Comparison of ENCODE assay signal across 1 cellular context in genomic region chr19:46289724-46290619, GRCh38.
TF ChIP-seq lines count a peak whose summit lies in the region.

No MANE protein-coding gene starts in this region.

TF ChIP-seq in GM23338, 12 proteins besides CTCF, POLR2A, EP300 and RAD21:
- peak; percentile 81 for TF ChIP-seq ZNF331 (CRISPR knock-in tag; IDR thresholded peaks at IDR 0.05; ENCODE audit: low read depth)
- no peak for TF ChIP-seq EZH2phosphoT487 (IDR thresholded peaks at IDR 0.05; ENCODE audit: unreplicated experiment)
- TF ChIP-seq REST (IDR thresholded peaks at IDR 0.05; ENCODE audit: unreplicated experiment) = no peak
TF ChIP-seq in GM23338: peak in this region for 1.
